Comparison of ENCODE assay signal across 8 cellular contexts in genomic region chr12:106357549-106358409, GRCh38. TPM values are rescaled to one million over a fixed set of nuclear protein-coding genes. Genes with fewer than 3 reads are reported as not detected.
A peak's percentile ranks its signal among the peaks of the same experiment; 100 is the strongest.
DNase-seq lines count a peak whose midpoint lies in the region; ATAC-seq and TF ChIP-seq lines count a peak whose summit lies in the region.

Gene POLR3B, plus strand, starts transcription at chr12:106357748. Its CDS starts 132 bp downstream, at chr12:106357880.

- peak; percentile 96 for DNase-seq in DMS153 treated with DMSO at 0.1 percent for 48 hours (lab: John Stamatoyannopoulos, UW; ENCODE audit: unreplicated experiment)
- DNase-seq in OCI-M1 (lab: John Stamatoyannopoulos, UW), result peak; percentile 97
- peak; percentile 96 for DNase-seq in activated T-cell treated with anti-CD3 and anti-CD28 coated beads, Interleukin-2, amount 50 U/mL, for 1 hour
- peak; percentile 55 for DNase-seq in epithelial cell of proximal tubule (ENCODE audit: low read depth)
- peak; percentile 96 for DNase-seq in stimulated activated CD8-positive, alpha-beta memory T cell treated with anti-CD3 and anti-CD28 coated beads, Interleukin-4, amount 100 ng/mL, for 48 hours

- H3K4me3 ChIP-seq in epithelial cell of proximal tubule (ENCODE audit: low read depth, low read length) (peak within 1 kb of the TSS; percentile 86), mucosa of rectum (ENCODE audit: low read length in 2 of 2) (peak within 1 kb of the TSS; percentile 81 to 94)

- H3K27me3 Mint-ChIP-seq in IgD-negative memory B cell, result no peaks in the 10 kb centered on the region

- H3K9ac ChIP-seq in mucosa of rectum (ENCODE audit: low read depth in 1 of 2, low read length in 2 of 2), result peak within 1 kb of the TSS; percentile 74 to 87

- peaks cover 3% of the 10 kb centered on the region for H3K36me3 Mint-ChIP-seq in IgD-negative memory B cell

- H3K4me3 Mint-ChIP-seq in IgD-negative memory B cell, result peak within 1 kb of the TSS; percentile 92 to 98 (median 98)

- no peaks in the 10 kb centered on the region for H3K9me3 ChIP-seq in mucosa of rectum (ENCODE audit: control insufficient read depth in 2 of 2, low read length in 2 of 2)

- peak within 1 kb of the TSS; percentile 94 to 97 for H3K27ac ChIP-seq in mucosa of rectum (ENCODE audit: low read depth in 2 of 2, low read length in 2 of 2)

- peaks cover 12 to 16% (median 12%) of the 10 kb centered on the region in 3 donors for H3K4me1 Mint-ChIP-seq in IgD-negative memory B cell

- TF ChIP-seq CTCF in epithelial cell of proximal tubule (conservative IDR thresholded peaks at IDR 0.05; ENCODE audit: low read depth, low read length), result peak; percentile 92

- no peaks in the 10 kb centered on the region for H3K27me3 ChIP-seq in mucosa of rectum (ENCODE audit: control insufficient read depth in 2 of 2, insufficient read depth in 2 of 2, low read length in 2 of 2)

- peak; percentile 87 for ATAC-seq in GM21529 (IDR thresholded peaks at IDR 0.05; ENCODE audit: unreplicated experiment)

- H3K36me3 ChIP-seq in mucosa of rectum (ENCODE audit: control insufficient read depth in 2 of 2, insufficient read depth in 2 of 2, low read length in 2 of 2), result no peaks in the 10 kb centered on the region

- peak within 1 kb of the TSS; percentile 90 to 99 (median 94) for H3K27ac Mint-ChIP-seq in IgD-negative memory B cell

- peaks cover 11 to 13% of the 10 kb centered on the region in 2 donors for H3K4me1 ChIP-seq in mucosa of rectum (ENCODE audit: control insufficient read depth in 2 of 2, insufficient read depth in 2 of 2, low read length in 2 of 2)

- no peaks in the 10 kb centered on the region for H3K9me3 Mint-ChIP-seq in IgD-negative memory B cell

RNA-seq across cellular contexts. Expression of gene POLR3B, which starts in this region (rescaled TPM):
- polyA plus RNA-seq in IgD-negative memory B cell, result 3.3 TPM
- 8.6 and 9.5 TPM in 2 replicates for total RNA-seq in epithelial cell of proximal tubule

Comparison
In these comparisons a context has a peak if more than half of its experiments do, and no peak if none do; other contexts are left out.
1. Peak in every context shown above with its lines: DNase-seq, ATAC-seq, H3K4me3 ChIP-seq and H3K27ac ChIP-seq.